26 cellular contexts compared by ENCODE assay signal in the genomic region with DNA sequence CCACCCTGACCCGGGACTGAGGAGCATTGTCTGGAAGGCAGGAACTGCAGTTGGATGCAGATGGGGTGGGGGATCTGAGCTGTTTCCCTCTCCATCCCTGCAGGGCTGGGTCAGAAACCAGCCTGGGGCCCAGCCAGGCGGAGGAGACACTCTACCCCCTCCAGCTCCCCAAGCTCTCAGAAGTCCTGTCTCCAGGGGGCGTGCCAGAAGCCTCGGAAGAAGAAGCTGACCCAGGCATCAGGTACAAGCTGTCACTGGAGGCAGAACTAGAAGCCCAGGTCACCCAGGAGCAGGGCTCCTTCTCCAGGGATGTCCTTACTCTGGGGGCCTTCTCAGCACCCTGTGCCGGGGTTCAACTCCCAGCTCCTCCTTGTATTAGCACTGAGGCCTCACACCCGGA. TPM values are rescaled to one million over a fixed set of nuclear protein-coding genes. Genes with fewer than 3 reads are reported as not detected.
DNase-seq lines count a peak whose midpoint lies in the region; ATAC-seq and TF ChIP-seq lines count a peak whose summit lies in the region.
"Had no signal": no experiment of that assay in that cellular context is flagged by ENCODE, and none has a peak within 500 bp of the region (broad histone marks: within the 10 kb centered on the region; RNA-seq: fewer than 3 reads in every experiment).

No MANE protein-coding gene starts in this region.

- 63% methylated on average over 6 of the region's 6 CpGs for WGBS in mesenchymal stem cell

- POLR2A ChIA-PET in GM10248 (lab: Yijun Ruan, JAX) (no interaction called here), HEK293 (lab: Yijun Ruan, JAX) (interaction anchor here (0.6 to 2.4 kb wide), 3 partner anchors 13 to 42 kb away, joined by 3 to 10 read pairs (median 10); partner anchors contain the start of gene SIX5)

- no peaks in the 10 kb centered on the region for H3K79me1 ChIP-seq in mesenchymal stem cell (replicated peaks; ENCODE audit: low read length, poor library complexity, severe bottlenecking)

- H3K9me2 ChIP-seq in MM.1S (replicated peaks; ENCODE audit: insufficient read depth, low read length), result no peaks in the 10 kb centered on the region
- H3K9me2 ChIP-seq: SK-N-SH had no signal

- H3K9me3 ChIP-seq in HEK293 (ENCODE audit: control insufficient read depth, insufficient read depth, low read depth, low read length), result no peaks in the 10 kb centered on the region
- H3K9me3 ChIP-seq in adipocyte (ENCODE audit: control insufficient read depth, low read length), result no peaks in the 10 kb centered on the region
- H3K9me3 ChIP-seq in mesenchymal stem cell (ENCODE audit: control insufficient read depth, low read length), result no peaks in the 10 kb centered on the region
- H3K9me3 ChIP-seq in MM.1S (replicated peaks; ENCODE audit: insufficient read depth, low read length), result no peaks in the 10 kb centered on the region
- H3K9me3 ChIP-seq: esophagus squamous epithelium, SK-N-SH, suprapubic skin had no signal

- H2AFZ ChIP-seq in mesenchymal stem cell (ENCODE audit: low read depth, low read length), result peak overlapping the region; percentile 15
- no peak overlapping the region for H2AFZ ChIP-seq in MM.1S (ENCODE audit: low read length)

- H3K27ac ChIP-seq in HEK293 (ENCODE audit: extremely low read depth, low read depth, low read length), result no peak overlapping the region
- no peak overlapping the region for H3K27ac ChIP-seq in mesenchymal stem cell (ENCODE audit: low read length, poor library complexity, severe bottlenecking)
- H3K27ac ChIP-seq in MM.1S (ENCODE audit: low read length), result no peak overlapping the region
- H3K27ac ChIP-seq: suprapubic skin had no signal

- no peak overlapping the region for H4K8ac ChIP-seq in mesenchymal stem cell (ENCODE audit: low read length)

- H3K79me2 ChIP-seq in MM.1S (ENCODE audit: low read length), result no peaks in the 10 kb centered on the region

- ATAC-seq in HG03460 (IDR thresholded peaks at IDR 0.05; ENCODE audit: unreplicated experiment), result no peak

- TF ChIP-seq CTCF in GM10248 (IDR thresholded peaks at IDR 0.05; ENCODE audit: control extremely low read depth, extremely low read depth, low read depth, missing control alignments) (peak; percentile 19), HEK293 (tag by site-specific recombination; IDR thresholded peaks at IDR 0.05) (0 out of 2 replicates have a peak, but pooled peaks have one; percentile 7), MM.1S (IDR thresholded peaks at IDR 0.05; ENCODE audit: low read length) (no peak)

- no peak overlapping the region for H3K9ac ChIP-seq in adipocyte (ENCODE audit: low read length)
- no peak overlapping the region for H3K9ac ChIP-seq in mesenchymal stem cell (ENCODE audit: low read length)
- no peak overlapping the region for H3K9ac ChIP-seq in MM.1S (ENCODE audit: low read length)
- H3K9ac ChIP-seq: SK-N-SH had no signal

- H2AK5ac ChIP-seq in mesenchymal stem cell (ENCODE audit: low read length, severe bottlenecking), result no peak overlapping the region

- peak overlapping the region in 1 of 2 experiments; percentile 26 for H3K14ac ChIP-seq in mesenchymal stem cell (ENCODE audit: low read length in 2 of 2)

- H3K4ac ChIP-seq in mesenchymal stem cell (ENCODE audit: low read depth in 1 of 2, low read length in 2 of 2), result no peak overlapping the region

- DNase-seq in GM10248 (ENCODE audit: extremely low spot score) (no peak), adipocyte (ENCODE audit: low read depth) (peak; percentile 16), mesenchymal stem cell (no peak), dermis blood vessel endothelial cell (no peak), activated gamma-delta T cell (lab: John Stamatoyannopoulos, UW) (no peak), MM.1S (no peak)
- DNase-seq: activated CD4-positive, alpha-beta T cell treated with anti-CD3 and anti-CD28 coated beads for 1 hour; amniotic stem cell; caudate nucleus; esophagus squamous epithelium; KG1; naive B cell; NCI-H1105; NCI-H526 treated with DMSO at 0.1 percent for 48 hours; SK-N-SH; small intestine; stimulated activated CD8-positive, alpha-beta memory T cell treated with anti-CD3 and anti-CD28 coated beads, Interleukin-4, amount 100 ng/mL, for 48 hours; T-helper 9 cell had no signal

- H2BK120ac ChIP-seq in mesenchymal stem cell (ENCODE audit: low read depth, low read length), result no peak overlapping the region

- no peak overlapping the region for H2BK15ac ChIP-seq in mesenchymal stem cell (ENCODE audit: low read depth, poor library complexity, severe bottlenecking)

- H3F3A ChIP-seq in MM.1S (ENCODE audit: insufficient read depth, low read length), result no peaks in the 10 kb centered on the region

- no peak overlapping the region for H2BK12ac ChIP-seq in mesenchymal stem cell (ENCODE audit: low read length in 2 of 2)

- H3K4me2 ChIP-seq in mesenchymal stem cell (ENCODE audit: low read length, poor library complexity, severe bottlenecking) (no peak overlapping the region), MM.1S (ENCODE audit: low read depth, low read length) (no peak overlapping the region)
- H3K4me2 ChIP-seq: SK-N-SH had no signal

- H3K27me3 ChIP-seq in adipocyte (replicated peaks; ENCODE audit: control insufficient read depth, insufficient read depth, low read length) (no peaks in the 10 kb centered on the region), mesenchymal stem cell (ENCODE audit: control insufficient read depth in 1 of 2, insufficient read depth in 1 of 2, low read length in 2 of 2) (peaks cover 0 to 4% of the 10 kb centered on the region in 2 experiments), MM.1S (replicated peaks; ENCODE audit: insufficient read depth, low read length) (no peaks in the 10 kb centered on the region)
- H3K27me3 ChIP-seq: suprapubic skin had no signal

- no peak overlapping the region for H2BK5ac ChIP-seq in mesenchymal stem cell (ENCODE audit: low read depth, low read length, poor library complexity, severe bottlenecking)

- no peaks in the 10 kb centered on the region for H4K20me1 ChIP-seq in MM.1S (ENCODE audit: insufficient read depth, low read length)

- no peak overlapping the region for H4K91ac ChIP-seq in mesenchymal stem cell (ENCODE audit: low read length)

- H3K23ac ChIP-seq in mesenchymal stem cell (ENCODE audit: low read length in 2 of 2), result no peak overlapping the region

- CTCF ChIA-PET in GM10248 (lab: Yijun Ruan, JAX) (interaction anchor here (1.0 to 4.5 kb wide), 4 partner anchors 15 to 63 kb away, joined by 3 to 30 read pairs (median 4); partner anchors contain the start of gene SIX5), HEK293 (lab: Yijun Ruan, JAX) (interaction anchor here (0.6 to 2.9 kb wide), 4 partner anchors 10 to 63 kb away, joined by 3 to 14 read pairs (median 4); partner anchors contain the start of gene SIX5)

- H3K18ac ChIP-seq in mesenchymal stem cell (ENCODE audit: low read depth in 1 of 2, low read length in 2 of 2), result peak overlapping the region in 1 of 2 experiments; percentile 30

- H3K36me3 ChIP-seq in HEK293 (ENCODE audit: control insufficient read depth in 2 of 2, insufficient read depth in 1 of 2, low read length in 2 of 2) (no peaks in the 10 kb centered on the region; a peak in 1 of 3 replicates), adipocyte (ENCODE audit: control insufficient read depth, insufficient read depth, low read length, severe bottlenecking) (no peaks in the 10 kb centered on the region), mesenchymal stem cell (ENCODE audit: control insufficient read depth in 1 of 2, insufficient read depth in 2 of 2, low read depth in 1 of 2, low read length in 2 of 2) (no peaks in the 10 kb centered on the region), MM.1S (replicated peaks; ENCODE audit: insufficient read depth, low read length) (no peaks in the 10 kb centered on the region)
- H3K36me3 ChIP-seq: esophagus squamous epithelium, suprapubic skin had no signal

- no peak overlapping the region for H3K4me3 ChIP-seq in HEK293 (ENCODE audit: low read depth, low read length)
- no peak overlapping the region for H3K4me3 ChIP-seq in adipocyte (ENCODE audit: low read length)
- no peak overlapping the region for H3K4me3 ChIP-seq in mesenchymal stem cell (ENCODE audit: insufficient read depth in 1 of 2, low read depth in 1 of 2, low read length in 2 of 2)
- no peak overlapping the region for H3K4me3 ChIP-seq in MM.1S (ENCODE audit: low read length)
- H3K4me3 ChIP-seq: esophagus squamous epithelium, lung, suprapubic skin had no signal

- H3K4me1 ChIP-seq in HEK293 (ENCODE audit: control insufficient read depth, insufficient read depth, low read length) (0 out of 2 replicates have a peak, but pooled peaks cover 2% of the 10 kb centered on the region), adipocyte (ENCODE audit: control insufficient read depth, insufficient read depth, low read length) (no peaks in the 10 kb centered on the region), mesenchymal stem cell (ENCODE audit: control insufficient read depth, insufficient read depth, low read depth, low read length) (peaks cover 4% of the 10 kb centered on the region), MM.1S (ENCODE audit: low read length) (no peaks in the 10 kb centered on the region)
- H3K4me1 ChIP-seq: suprapubic skin had no signal

TF ChIP-seq in HEK293, 187 proteins besides CTCF, POLR2A, EP300 and RAD21 (continues in another document):
- TF ChIP-seq, protein P1, sequence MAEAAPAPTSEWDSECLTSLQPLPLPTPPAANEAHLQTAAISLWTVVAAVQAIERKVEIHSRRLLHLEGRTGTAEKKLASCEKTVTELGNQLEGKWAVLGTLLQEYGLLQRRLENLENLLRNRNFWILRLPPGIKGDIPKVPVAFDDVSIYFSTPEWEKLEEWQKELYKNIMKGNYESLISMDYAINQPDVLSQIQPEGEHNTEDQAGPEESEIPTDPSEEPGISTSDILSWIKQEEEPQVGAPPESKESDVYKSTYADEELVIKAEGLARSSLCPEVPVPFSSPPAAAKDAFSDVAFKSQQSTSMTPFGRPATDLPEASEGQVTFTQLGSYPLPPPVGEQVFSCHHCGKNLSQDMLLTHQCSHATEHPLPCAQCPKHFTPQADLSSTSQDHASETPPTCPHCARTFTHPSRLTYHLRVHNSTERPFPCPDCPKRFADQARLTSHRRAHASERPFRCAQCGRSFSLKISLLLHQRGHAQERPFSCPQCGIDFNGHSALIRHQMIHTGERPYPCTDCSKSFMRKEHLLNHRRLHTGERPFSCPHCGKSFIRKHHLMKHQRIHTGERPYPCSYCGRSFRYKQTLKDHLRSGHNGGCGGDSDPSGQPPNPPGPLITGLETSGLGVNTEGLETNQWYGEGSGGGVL (tag by site-specific recombination; IDR thresholded peaks at IDR 0.05), result peak; percentile 62; the same call in 1 of the 2 replicates

RNA-seq across cellular contexts. Expression of gene SIX5, which starts 15.5 kb away (rescaled TPM):
- 16.0 TPM for polyA plus RNA-seq in mesenchymal stem cell (2013, experiment 1 of 2)
- 14.5 TPM for polyA plus RNA-seq in mesenchymal stem cell (2013, experiment 2 of 2)
- total RNA-seq in dermis blood vessel endothelial cell, result 9.8 and 11.7 TPM in 2 replicates

RNA-seq across cellular contexts. Expression of gene MEIOSIN, which starts 20.3 kb away (rescaled TPM):
- not detected for polyA plus RNA-seq in mesenchymal stem cell (2013, experiment 1 of 2)
- polyA plus RNA-seq in mesenchymal stem cell (2013, experiment 2 of 2), result not detected
- not detected in 2 replicates for total RNA-seq in dermis blood vessel endothelial cell
- total RNA-seq: activated T-helper 2 cell treated with anti-CD3 and anti-CD28 coated beads, Interferon-gamma antibody, Interleukin-2, Interleukin-4, amounts not matched to agents 10 μg/mL and 5 μg/mL and 100 μg/mL, durations not matched to agents 14 hours and 24 hours and 36 hours; esophagus squamous epithelium; G401; H4; lung; progenitor cell of endocrine pancreas; suprapubic skin had no signal
- polyA plus RNA-seq: lung, small intestine had no signal

RNA-seq across cellular contexts. Expression of gene FBXO46, which starts 22.9 kb away (rescaled TPM):
- polyA plus RNA-seq in mesenchymal stem cell (2013, experiment 1 of 2), result 5.3 TPM
- 5.1 TPM for polyA plus RNA-seq in mesenchymal stem cell (2013, experiment 2 of 2)
- total RNA-seq in dermis blood vessel endothelial cell, result 7.7 and 7.8 TPM in 2 replicates

RNA-seq across cellular contexts. Expression of gene DMPK, which starts 28.7 kb away (rescaled TPM):
- polyA plus RNA-seq in mesenchymal stem cell (2013, experiment 1 of 2), result 54.2 TPM
- polyA plus RNA-seq in mesenchymal stem cell (2013, experiment 2 of 2), result 51.7 TPM
- 10.9 and 12.4 TPM in 2 replicates for total RNA-seq in dermis blood vessel endothelial cell

RNA-seq across cellular contexts. Expression of gene DMWD, which starts 39.1 kb away (rescaled TPM):
- polyA plus RNA-seq in mesenchymal stem cell (2013, experiment 1 of 2), result 35.9 TPM
- polyA plus RNA-seq in mesenchymal stem cell (2013, experiment 2 of 2), result 32.6 TPM
- 28.8 and 31.7 TPM in 2 replicates for total RNA-seq in dermis blood vessel endothelial cell
